Comparison of ENCODE assay signal across 11 cellular contexts in genomic region chr1:157135646-157136045, GRCh38. TPM values are rescaled to one million over a fixed set of nuclear protein-coding genes. Genes with fewer than 3 reads are reported as not detected.
DNase-seq lines count a peak whose midpoint lies in the region; ATAC-seq and TF ChIP-seq lines count a peak whose summit lies in the region.
"Had no signal": no experiment of that assay in that cellular context is flagged by ENCODE, and none has a peak within 500 bp of the region (broad histone marks: within the 10 kb centered on the region; RNA-seq: fewer than 3 reads in every experiment).

No MANE protein-coding gene starts in this region.

- peaks cover 3 to 47% (median 42%) of the 10 kb centered on the region in 4 donors for H3K36me3 ChIP-seq in liver (ENCODE audit: control insufficient read depth in 4 of 4, insufficient read depth in 3 of 4, low read depth in 1 of 4, low read length in 3 of 4)
- peaks cover 54% of the 10 kb centered on the region for H3K36me3 ChIP-seq in upper lobe of right lung
- H3K36me3 ChIP-seq in aorta (ENCODE audit: control insufficient read depth in 1 of 2, insufficient read depth in 2 of 2, low read length in 1 of 2), result peaks cover 4 to 12% of the 10 kb centered on the region in 2 donors

- no peaks in the 10 kb centered on the region for H3K9me3 Mint-ChIP-seq in activated naive CD4-positive, alpha-beta T cell treated with anti-CD3 and anti-CD28 coated beads, Interleukin-2, amount 50 U/mL, for 24 hours
- no peaks in the 10 kb centered on the region for H3K9me3 Mint-ChIP-seq in activated naive CD8-positive, alpha-beta T cell treated with anti-CD3 and anti-CD28 coated beads, Interleukin-2, amount 10 ng/mL, durations not matched to agents 7 days and 5 days
- H3K9me3 Mint-ChIP-seq: activated B cell treated with CpG ODN at 0.5 μM for 24 hours had no signal

- DNase-seq in activated naive CD4-positive, alpha-beta T cell (lab: John Stamatoyannopoulos, UW), result no peak
- no peak for DNase-seq in activated naive CD8-positive, alpha-beta T cell treated with anti-CD3 and anti-CD28 coated beads, Interleukin-2, amount 10 ng/mL, durations not matched to agents 7 days and 5 days
- DNase-seq in upper lobe of right lung (no peak), aorta (no peak)
- DNase-seq: activated B cell treated with CpG ODN at 0.5 μM for 24 hours, adrenal gland had no signal

- H3K4me1 ChIP-seq in liver (ENCODE audit: control insufficient read depth in 4 of 4, insufficient read depth in 4 of 4, low read length in 3 of 4), result peaks cover 9 to 28% (median 25%) of the 10 kb centered on the region in 4 donors
- peaks cover 41% of the 10 kb centered on the region for H3K4me1 ChIP-seq in upper lobe of right lung
- H3K4me1 ChIP-seq in aorta (ENCODE audit: control insufficient read depth in 1 of 2, insufficient read depth in 2 of 2, low read length in 2 of 2), result no peaks in the 10 kb centered on the region

- TF ChIP-seq RAD21 in liver (IDR thresholded peaks at IDR 0.05), result no peak

- H3K27me3 Mint-ChIP-seq in activated naive CD4-positive, alpha-beta T cell treated with anti-CD3 and anti-CD28 coated beads, Interleukin-2, amount 50 U/mL, for 24 hours, result no peaks in the 10 kb centered on the region
- no peaks in the 10 kb centered on the region for H3K27me3 Mint-ChIP-seq in activated naive CD8-positive, alpha-beta T cell treated with anti-CD3 and anti-CD28 coated beads, Interleukin-2, amount 10 ng/mL, durations not matched to agents 7 days and 5 days
- H3K27me3 Mint-ChIP-seq: activated B cell treated with CpG ODN at 0.5 μM for 24 hours had no signal

- POLR2A ChIA-PET in activated naive CD8-positive, alpha-beta T cell treated with anti-CD3 and anti-CD28 coated beads, Interleukin-2, amount 10 ng/mL, durations not matched to agents 7 days and 5 days (lab: Charles Lee), result interaction anchor here (0.8 to 1.1 kb wide), 3 partner anchors 9 to 407 kb away, joined by 3 read pairs; partner anchors contain the start of genes ISG20L2 and METTL25B

- ATAC-seq in activated naive CD8-positive, alpha-beta T cell treated with anti-CD3 and anti-CD28 coated beads, Interleukin-2, amount 10 ng/mL, durations not matched to agents 7 days and 5 days (ENCODE audit: low read depth), result no peak
- peak; percentile 79 for ATAC-seq in upper lobe of right lung
- ATAC-seq in GM21529 (IDR thresholded peaks at IDR 0.05; ENCODE audit: unreplicated experiment), result no peak
- no peak for ATAC-seq in GM19035 (IDR thresholded peaks at IDR 0.05; ENCODE audit: unreplicated experiment)
- ATAC-seq in aorta (ENCODE audit: low FRiP score), result no peak

- intact Hi-C loops in upper lobe of right lung (cut with DNase I), result no loop called here
- intact Hi-C loops in aorta (cut with DNase I), result no loop called here

- no peak overlapping the region for H3K4me3 Mint-ChIP-seq in activated naive CD4-positive, alpha-beta T cell treated with anti-CD3 and anti-CD28 coated beads, Interleukin-2, amount 50 U/mL, for 24 hours
- peak overlapping the region; percentile 97 for H3K4me3 Mint-ChIP-seq in activated naive CD8-positive, alpha-beta T cell treated with anti-CD3 and anti-CD28 coated beads, Interleukin-2, amount 10 ng/mL, durations not matched to agents 7 days and 5 days

- TF ChIP-seq CTCF in liver (IDR thresholded peaks at IDR 0.05; ENCODE audit: low read depth, low read length, missing input control) (no peak), upper lobe of right lung (IDR thresholded peaks at IDR 0.05) (no peak)

- peaks cover 85% of the 10 kb centered on the region for H3K4me1 Mint-ChIP-seq in activated naive CD4-positive, alpha-beta T cell treated with anti-CD3 and anti-CD28 coated beads, Interleukin-2, amount 50 U/mL, for 24 hours
- H3K4me1 Mint-ChIP-seq in activated naive CD8-positive, alpha-beta T cell treated with anti-CD3 and anti-CD28 coated beads, Interleukin-2, amount 10 ng/mL, durations not matched to agents 7 days and 5 days, result peaks cover 65% of the 10 kb centered on the region

- no peak overlapping the region for H3K9ac ChIP-seq in liver (ENCODE audit: low read depth in 1 of 2, low read length in 2 of 2)

- H3K27me3 ChIP-seq in liver (ENCODE audit: control insufficient read depth in 4 of 4, insufficient read depth in 4 of 4, low read length in 3 of 4) (no peaks in the 10 kb centered on the region), upper lobe of right lung (no peaks in the 10 kb centered on the region), aorta (ENCODE audit: control insufficient read depth in 1 of 2, insufficient read depth in 2 of 2, low read length in 1 of 2) (no peaks in the 10 kb centered on the region)
- H3K27me3 ChIP-seq: adrenal gland had no signal

- 69% methylated on average over 1 of the region's 1 CpG for WGBS in liver
- WGBS in aorta, 2 donors, result 75 to 92% methylated on average over 1 of the region's 1 CpG

- H3K4me3 ChIP-seq in liver (ENCODE audit: low read depth in 1 of 3, low read length in 3 of 3), result no peak overlapping the region
- H3K4me3 ChIP-seq in upper lobe of right lung, result no peak overlapping the region
- no peak overlapping the region for H3K4me3 ChIP-seq in aorta (ENCODE audit: low read length in 2 of 2)
- H3K4me3 ChIP-seq: adrenal gland had no signal

- H3K9me3 ChIP-seq in liver (ENCODE audit: control insufficient read depth in 4 of 4, low read length in 3 of 4) (no peaks in the 10 kb centered on the region), upper lobe of right lung (no peaks in the 10 kb centered on the region), aorta (ENCODE audit: control insufficient read depth, low read length) (no peaks in the 10 kb centered on the region)
- H3K9me3 ChIP-seq: adrenal gland had no signal

- peaks cover 22% of the 10 kb centered on the region for H3K36me3 Mint-ChIP-seq in activated naive CD4-positive, alpha-beta T cell treated with anti-CD3 and anti-CD28 coated beads, Interleukin-2, amount 50 U/mL, for 24 hours
- H3K36me3 Mint-ChIP-seq in activated naive CD8-positive, alpha-beta T cell treated with anti-CD3 and anti-CD28 coated beads, Interleukin-2, amount 10 ng/mL, durations not matched to agents 7 days and 5 days, result peaks cover 54% of the 10 kb centered on the region

- H3K27ac ChIP-seq in liver (ENCODE audit: low read depth in 1 of 2, low read length in 2 of 2), result no peak overlapping the region
- H3K27ac ChIP-seq in upper lobe of right lung, result no peak overlapping the region
- no peak overlapping the region for H3K27ac ChIP-seq in aorta (ENCODE audit: low read depth in 1 of 2, low read length in 2 of 2)
- H3K27ac ChIP-seq: adrenal gland had no signal

- peak overlapping the region; percentile 14 for H3K27ac Mint-ChIP-seq in activated naive CD4-positive, alpha-beta T cell treated with anti-CD3 and anti-CD28 coated beads, Interleukin-2, amount 50 U/mL, for 24 hours
- H3K27ac Mint-ChIP-seq in activated naive CD8-positive, alpha-beta T cell treated with anti-CD3 and anti-CD28 coated beads, Interleukin-2, amount 10 ng/mL, durations not matched to agents 7 days and 5 days, result peak overlapping the region; percentile 58
- H3K27ac Mint-ChIP-seq: activated B cell treated with CpG ODN at 0.5 μM for 24 hours had no signal

TF ChIP-seq in liver, 16 proteins besides CTCF, POLR2A, EP300 and RAD21:
- no peak for TF ChIP-seq TAF1 (conservative IDR thresholded peaks at IDR 0.05)
- no peak for TF ChIP-seq SP1 (IDR thresholded peaks at IDR 0.05)
- peak; percentile 57 to 60 for TF ChIP-seq RXRA (IDR thresholded peaks at IDR 0.05)
- TF ChIP-seq MAX (IDR thresholded peaks at IDR 0.05), result no peak
- peak in 1 of 2 donors; percentile 8 for TF ChIP-seq HNF4A (conservative IDR thresholded peaks at IDR 0.05)
- peak in 1 of 2 donors; percentile 23 for TF ChIP-seq GABPA (IDR thresholded peaks at IDR 0.05 in 1 of 2, conservative IDR thresholded peaks at IDR 0.05 in 1 of 2)

RNA-seq across cellular contexts. Expression of gene ETV3, which starts 2.5 kb away (rescaled TPM):
- 10 to 100 TPM; 39.4 to 43.1 TPM for total RNA-seq in activated naive CD8-positive, alpha-beta T cell treated with anti-CD3 and anti-CD28 coated beads, Interleukin-2, amount 10 ng/mL, durations not matched to agents 7 days and 5 days
- 10 to 100 TPM in 1 of 2 donors, 1 to 10 TPM in 1; 7.8 to 10.8 TPM for total RNA-seq in liver
- polyA plus RNA-seq in liver, result 1 to 10 TPM; 2.0 to 2.7 TPM
- total RNA-seq in upper lobe of right lung, result 39.2 TPM
- 10 to 100 TPM; 29.1 to 33.6 TPM for total RNA-seq in aorta
- 10 to 100 TPM in 1 of 2 donors, 1 to 10 TPM in 1; 6.6 to 15.3 TPM for polyA plus RNA-seq in aorta

RNA-seq across cellular contexts. Expression of gene ETV3L, which starts 36.0 kb away (rescaled TPM):
- not detected for total RNA-seq in activated naive CD8-positive, alpha-beta T cell treated with anti-CD3 and anti-CD28 coated beads, Interleukin-2, amount 10 ng/mL, durations not matched to agents 7 days and 5 days
- total RNA-seq in liver (not detected), upper lobe of right lung (not detected), aorta (not detected)
- polyA plus RNA-seq in liver (not detected), aorta (not detected)
- total RNA-seq: activated B cell treated with CpG ODN at 0.5 μM for 24 hours, adrenal gland, H4 had no signal
- polyA plus RNA-seq: adrenal gland had no signal
